In the genomic region with DNA sequence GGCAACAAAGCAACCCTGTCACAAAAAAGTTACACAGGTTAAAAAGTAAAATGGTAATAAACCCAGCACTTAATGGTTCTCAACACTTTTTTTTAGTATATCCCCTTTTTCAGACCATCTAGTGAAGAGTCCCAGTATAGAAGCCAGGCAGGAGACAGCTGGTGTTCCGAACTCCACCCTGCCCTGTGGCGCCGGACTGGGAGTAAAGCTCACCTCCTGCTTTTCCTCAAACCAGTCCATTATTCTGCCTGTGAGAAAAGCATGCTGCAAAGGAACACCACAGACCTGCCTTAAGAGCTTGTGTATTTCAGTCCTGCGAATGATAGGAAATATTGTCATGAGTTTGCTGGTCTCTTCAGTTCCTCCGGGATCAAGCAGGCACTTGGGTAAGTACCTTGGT, we compare ENCODE assay signal across 17 cellular contexts.
DNase-seq lines count a peak whose midpoint lies in the region; ATAC-seq, FAIRE-seq and TF ChIP-seq lines count a peak whose summit lies in the region.
"Had no signal": no experiment of that assay in that cellular context is flagged by ENCODE, and none has a peak within 500 bp of the region (broad histone marks: within the 10 kb centered on the region; RNA-seq: fewer than 3 reads in every experiment).

No MANE protein-coding gene starts in this region.

- H2AK5ac ChIP-seq in IMR-90 (ENCODE audit: low read depth, low read length): no peak overlapping the region

- H3K27me3 Mint-ChIP-seq in activated CD4-positive, alpha-beta T cell treated with anti-CD3 and anti-CD28 coated beads, Interleukin-2, amount 10 ng/mL, durations not matched to agents 24 days and 14 days: no peaks in the 10 kb centered on the region
- no peaks in the 10 kb centered on the region for H3K27me3 Mint-ChIP-seq in Caco-2 (ENCODE audit: insufficient read depth, unreplicated experiment)
- H3K27me3 Mint-ChIP-seq: CD4-positive, CD25-positive, alpha-beta regulatory T cell had no signal

- H2BK5ac ChIP-seq in IMR-90 (ENCODE audit: low read depth, low read length, poor library complexity, severe bottlenecking): no peak overlapping the region

- in situ Hi-C loops in IMR-90 (cut with MboI; ENCODE audit: low sequenced_read_pairs): no loop called here

- peak; percentile 7 for FAIRE-seq in bronchial epithelial cell (lab: Jason Lieb, UNC)

- H3K4me1 ChIP-seq in Caco-2 (no peaks in the 10 kb centered on the region), IMR-90 (ENCODE audit: control insufficient read depth, insufficient read depth, low read length) (no peaks in the 10 kb centered on the region)
- H3K4me1 ChIP-seq: SJSA1 had no signal

- H4K8ac ChIP-seq in IMR-90 (ENCODE audit: low read depth in 2 of 2, low read length in 2 of 2): no peak overlapping the region

- no peak for TF ChIP-seq RAD21 in IMR-90 (IDR thresholded peaks at IDR 0.05; ENCODE audit: low read length)

- H4K91ac ChIP-seq in IMR-90 (ENCODE audit: insufficient read depth, low read depth, low read length): no peak overlapping the region

- no peak overlapping the region for H4K5ac ChIP-seq in IMR-90 (ENCODE audit: low read depth, low read length)

- POLR2A ChIA-PET in Caco-2 (lab: Charles Lee) (no interaction called here), IMR-90 (lab: Charles Lee; ENCODE audit: unreplicated experiment) (no interaction called here)

- no peaks in the 10 kb centered on the region; the same call in 1 of the 2 replicates for H4K20me1 ChIP-seq in IMR-90 (ENCODE audit: insufficient read depth, low read length)

- H3K4me3 ChIP-seq in Caco-2 (ENCODE audit: low read depth, low read length) (no peak overlapping the region), IMR-90 (ENCODE audit: insufficient read depth, low read depth, low read length) (no peak overlapping the region), bronchial epithelial cell (ENCODE audit: low read depth, low read length) (no peak overlapping the region)
- H3K4me3 ChIP-seq: SJSA1 had no signal

- no peak overlapping the region for H3K14ac ChIP-seq in IMR-90 (replicated peaks; ENCODE audit: low read depth, low read length)

- no peak overlapping the region for H3K9ac ChIP-seq in IMR-90 (ENCODE audit: low read depth, low read length)

- H3K9me3 ChIP-seq in Caco-2 (no peaks in the 10 kb centered on the region), IMR-90 (ENCODE audit: control insufficient read depth, insufficient read depth, low read length) (no peaks in the 10 kb centered on the region)
- H3K9me3 ChIP-seq: SJSA1 had no signal

- TF ChIP-seq POLR2A in IMR-90 (IDR thresholded peaks at IDR 0.05; ENCODE audit: low read depth, low read length): no peak

- no peaks in the 10 kb centered on the region for H3K27me3 ChIP-seq in Caco-2 (replicated peaks; ENCODE audit: control insufficient read depth, insufficient read depth, low read length)
- H3K27me3 ChIP-seq in IMR-90 (ENCODE audit: control insufficient read depth, insufficient read depth, low read length): no peaks in the 10 kb centered on the region
- H3K27me3 ChIP-seq in bronchial epithelial cell (ENCODE audit: control insufficient read depth, insufficient read depth, low read length): no peaks in the 10 kb centered on the region
- H3K27me3 ChIP-seq: SJSA1 had no signal

- no peak overlapping the region for H2BK120ac ChIP-seq in IMR-90 (ENCODE audit: low read depth, low read length)

- CTCF ChIA-PET in Caco-2 (lab: Charles Lee) (no interaction called here), IMR-90 (lab: Yijun Ruan, JAX) (no interaction called here)

- no peak overlapping the region for H2BK15ac ChIP-seq in IMR-90 (ENCODE audit: low read depth, low read length)

- H3K9me1 ChIP-seq in IMR-90 (ENCODE audit: insufficient read depth, low read length): no peaks in the 10 kb centered on the region

- H3K56ac ChIP-seq in IMR-90 (ENCODE audit: extremely low read depth, insufficient read depth, low read length): no peak overlapping the region

- no peak overlapping the region for H2AFZ ChIP-seq in IMR-90 (replicated peaks; ENCODE audit: low read length, poor library complexity)

- H3K4me2 ChIP-seq in IMR-90 (ENCODE audit: low read depth, low read length): no peak overlapping the region

- no peak overlapping the region for H2BK20ac ChIP-seq in IMR-90 (ENCODE audit: low read depth, low read length)

- H3K18ac ChIP-seq in IMR-90 (ENCODE audit: low read depth, low read length): no peak overlapping the region

- dilution Hi-C loops in IMR-90 (cut with HindIII; ENCODE audit: low sequenced_read_pairs, unreplicated experiment): no loop called here

- H3K4ac ChIP-seq in IMR-90 (ENCODE audit: low read depth, low read length): no peak overlapping the region

- no peak for TF ChIP-seq CTCF in Caco-2 (IDR thresholded peaks at IDR 0.05; ENCODE audit: insufficient read depth in 1 of 2, low read depth in 1 of 2, low read length in 1 of 2, severe bottlenecking in 1 of 2, unreplicated experiment in 1 of 2)
- TF ChIP-seq CTCF in IMR-90 (conservative IDR thresholded peaks at IDR 0.05; ENCODE audit: low read depth, low read length): no peak
- TF ChIP-seq CTCF in bronchial epithelial cell (IDR thresholded peaks at IDR 0.05; ENCODE audit: insufficient read depth, low read length, severe bottlenecking): no peak

- H3K4me1 Mint-ChIP-seq in activated CD4-positive, alpha-beta T cell treated with anti-CD3 and anti-CD28 coated beads, Interleukin-2, amount 10 ng/mL, durations not matched to agents 24 days and 14 days: no peaks in the 10 kb centered on the region
- H3K4me1 Mint-ChIP-seq in Caco-2 (ENCODE audit: low read depth, unreplicated experiment): no peaks in the 10 kb centered on the region

- H3K27ac ChIP-seq in IMR-90 (ENCODE audit: insufficient read depth, low read length): no peak overlapping the region
- H3K27ac ChIP-seq: SJSA1 had no signal

- no peak overlapping the region for H3K27ac Mint-ChIP-seq in activated CD4-positive, alpha-beta T cell treated with anti-CD3 and anti-CD28 coated beads, Interleukin-2, amount 10 ng/mL, durations not matched to agents 24 days and 14 days
- peak overlapping the region; percentile 39 for H3K27ac Mint-ChIP-seq in Caco-2 (ENCODE audit: unreplicated experiment)

- WGBS in IMR-90 (ENCODE audit: extremely low coverage in 2 of 2, insufficient read length in 1 of 2), 2 experiments: no CpG with 5 or more reads among the region's 5 CpGs

- no peak overlapping the region for H3K23ac ChIP-seq in IMR-90 (ENCODE audit: low read depth, low read length)

- H2AK9ac ChIP-seq in IMR-90 (replicated peaks; ENCODE audit: low read depth, low read length, poor library complexity): peak overlapping the region; percentile 48

- peaks cover 63% of the 10 kb centered on the region for H3K36me3 Mint-ChIP-seq in activated CD4-positive, alpha-beta T cell treated with anti-CD3 and anti-CD28 coated beads, Interleukin-2, amount 10 ng/mL, durations not matched to agents 24 days and 14 days (ENCODE audit: low read depth)
- H3K36me3 Mint-ChIP-seq in Caco-2 (ENCODE audit: insufficient read depth, unreplicated experiment): peaks cover 98% of the 10 kb centered on the region

- peak; percentile 52 for DNase-seq in activated CD4-positive, alpha-beta T cell treated with anti-CD3 and anti-CD28 coated beads, Interleukin-2, amount 10 ng/mL, durations not matched to agents 24 days and 14 days
- no peak for DNase-seq in activated CD4-positive, alpha-beta T cell treated with anti-CD3 and anti-CD28 coated beads for 48 hours
- DNase-seq in Caco-2 (no peak), IMR-90 (no peak), bronchial epithelial cell (ENCODE audit: low read depth) (no peak), NCI-H1105 treated with DMSO at 0.1 percent for 48 hours (lab: John Stamatoyannopoulos, UW) (no peak), T-helper 1 cell (no peak), SW 1271 (lab: John Stamatoyannopoulos, UW) (no peak)
- DNase-seq: CD4-positive, CD25-positive, alpha-beta regulatory T cell; DND-41; GDM1; GOT3; KG1; NCI-H1930; NCI-H524; OCI-M1 had no signal

- no peak overlapping the region for H3K4me3 Mint-ChIP-seq in activated CD4-positive, alpha-beta T cell treated with anti-CD3 and anti-CD28 coated beads, Interleukin-2, amount 10 ng/mL, durations not matched to agents 24 days and 14 days
- no peak overlapping the region for H3K4me3 Mint-ChIP-seq in Caco-2 (ENCODE audit: unreplicated experiment)
- H3K4me3 Mint-ChIP-seq: CD4-positive, CD25-positive, alpha-beta regulatory T cell had no signal

- no TSS peak for BruUV-seq in Caco-2 (replicated peaks; lab: Mats Ljungman, UMichigan)
- BruUV-seq in IMR-90 (replicated peaks; lab: Mats Ljungman, UMichigan): no TSS peak

- H3K79me1 ChIP-seq in IMR-90 (ENCODE audit: low read depth in 1 of 2, low read length in 2 of 2): no peaks in the 10 kb centered on the region; a peak in 1 of 4 replicates

- intact Hi-C loops in activated CD4-positive, alpha-beta T cell treated with anti-CD3 and anti-CD28 coated beads, Interleukin-2, amount 10 ng/mL, durations not matched to agents 24 days and 14 days (cut with micrococcal nuclease): no loop called here
- intact Hi-C loops in Caco-2 (cut with micrococcal nuclease; ENCODE audit: unreplicated experiment): loop anchor here (2.0 to 10.0 kb wide), 2 partner anchors 160 to 298 kb away; no protein-coding TSS in a partner anchor
- intact Hi-C loops in IMR-90 (cut with micrococcal nuclease): no loop called here

- H3K36me3 ChIP-seq in Caco-2 (ENCODE audit: control insufficient read depth, insufficient read depth, low read length) (peaks cover 2% of the 10 kb centered on the region), IMR-90 (ENCODE audit: control insufficient read depth, insufficient read depth, low read length) (peaks cover 53% of the 10 kb centered on the region), bronchial epithelial cell (ENCODE audit: control insufficient read depth, insufficient read depth, low read length) (peaks cover 16% of the 10 kb centered on the region)

- H3K9me3 Mint-ChIP-seq in activated CD4-positive, alpha-beta T cell treated with anti-CD3 and anti-CD28 coated beads, Interleukin-2, amount 10 ng/mL, durations not matched to agents 24 days and 14 days: no peaks in the 10 kb centered on the region
- no peaks in the 10 kb centered on the region for H3K9me3 Mint-ChIP-seq in Caco-2 (ENCODE audit: unreplicated experiment)
- H3K9me3 Mint-ChIP-seq: CD4-positive, CD25-positive, alpha-beta regulatory T cell had no signal

- ATAC-seq in IMR-90 (ENCODE audit: low read depth): no peak

TF ChIP-seq in IMR-90, 13 proteins besides CTCF, POLR2A, EP300 and RAD21 (continues in another document):
- TF ChIP-seq SMC3 (IDR thresholded peaks at IDR 0.05; ENCODE audit: low read depth, low read length) (no peak), NFE2L2 (IDR thresholded peaks at IDR 0.05; ENCODE audit: low read depth, low read length) (no peak), RCOR1 (IDR thresholded peaks at IDR 0.05; ENCODE audit: insufficient replicate concordance, low read length) (no peak), CEBPB (IDR thresholded peaks at IDR 0.05; ENCODE audit: low read depth, low read length) (no peak)
- TF ChIP-seq, protein P1, sequence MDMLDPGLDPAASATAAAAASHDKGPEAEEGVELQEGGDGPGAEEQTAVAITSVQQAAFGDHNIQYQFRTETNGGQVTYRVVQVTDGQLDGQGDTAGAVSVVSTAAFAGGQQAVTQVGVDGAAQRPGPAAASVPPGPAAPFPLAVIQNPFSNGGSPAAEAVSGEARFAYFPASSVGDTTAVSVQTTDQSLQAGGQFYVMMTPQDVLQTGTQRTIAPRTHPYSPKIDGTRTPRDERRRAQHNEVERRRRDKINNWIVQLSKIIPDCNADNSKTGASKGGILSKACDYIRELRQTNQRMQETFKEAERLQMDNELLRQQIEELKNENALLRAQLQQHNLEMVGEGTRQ (IDR thresholded peaks at IDR 0.05; ENCODE audit: low read depth, low read length): no peak
